ENCODE assay signal across 8 cellular contexts in genomic region chr7:73578342-73579124, GRCh38. TPM values are rescaled to one million over a fixed set of nuclear protein-coding genes. Genes with fewer than 3 reads are reported as not detected.
A peak's percentile ranks its signal among the peaks of the same experiment; 100 is the strongest.
DNase-seq lines count a peak whose midpoint lies in the region; ATAC-seq and TF ChIP-seq lines count a peak whose summit lies in the region.

Gene TBL2 (minus strand): TSS chr7:73578579. CDS start chr7:73578549, 30 bp downstream.

- no peaks in the 10 kb centered on the region for H3K27me3 ChIP-seq in RWPE2 (ENCODE audit: insufficient read depth, poor library complexity, severe bottlenecking)

- H3K4me1 ChIP-seq in RWPE2 (ENCODE audit: insufficient read depth, poor library complexity, severe bottlenecking), result no peaks in the 10 kb centered on the region

- H3K4me3 Mint-ChIP-seq in activated T-helper 2 cell treated with anti-CD3 and anti-CD28 coated beads, Interferon-gamma antibody, Interleukin-2, Interleukin-4, amounts not matched to agents 10 μg/mL and 5 μg/mL and 100 μg/mL, durations not matched to agents 14 hours and 24 hours and 36 hours (ENCODE audit: low read depth), result peak within 1 kb of the TSS; percentile 92
- peak within 1 kb of the TSS; percentile 99 for H3K4me3 Mint-ChIP-seq in natural killer cell treated with Interleukin-12 subunit alpha and Interleukin-12 subunit beta and Interleukin-15 and Interleukin-18, amount 100 ng/mL, for 72 hours

- H3K27ac ChIP-seq in RWPE2 (ENCODE audit: poor library complexity, severe bottlenecking), result peak within 1 kb of the TSS; percentile 72

- no peaks in the 10 kb centered on the region for H3K9me3 ChIP-seq in RWPE2 (ENCODE audit: severe bottlenecking)

- peak; percentile 89 for ATAC-seq in RWPE2 (ENCODE audit: low read depth)
- ATAC-seq in natural killer cell treated with Interleukin-12 subunit alpha and Interleukin-12 subunit beta and Interleukin-15 and Interleukin-18, amount 100 ng/mL, for 72 hours, result peak; percentile 96 to 97
- peak; percentile 93 for ATAC-seq in stimulated activated naive CD8-positive, alpha-beta T cell treated with anti-CD3 and anti-CD28 coated beads, Interleukin-15, Interleukin-2, amounts not matched to agents 100 U/mL and 50 U/mL, for 24 hours

- H3K36me3 ChIP-seq in RWPE2 (ENCODE audit: low read depth), result peaks cover 22% of the 10 kb centered on the region

- intact Hi-C loops in activated T-helper 2 cell treated with anti-CD3 and anti-CD28 coated beads, Interferon-gamma antibody, Interleukin-2, Interleukin-4, amounts not matched to agents 10 μg/mL and 5 μg/mL and 100 μg/mL, durations not matched to agents 14 hours and 24 hours and 36 hours (cut with micrococcal nuclease), result loop anchor here (1.0 to 5.0 kb wide), 5 partner anchors 21 to 160 kb away; partner anchors contain the start of genes ABHD11, BAZ1B, BCL7B and BUD23

- H3K4me3 ChIP-seq in RWPE2 (ENCODE audit: severe bottlenecking), result peak within 1 kb of the TSS; percentile 90

- TF ChIP-seq CTCF in RWPE2 (IDR thresholded peaks at IDR 0.05; ENCODE audit: poor library complexity, severe bottlenecking), result peak; percentile 20

- H3K4me1 Mint-ChIP-seq in activated T-helper 2 cell treated with anti-CD3 and anti-CD28 coated beads, Interferon-gamma antibody, Interleukin-2, Interleukin-4, amounts not matched to agents 10 μg/mL and 5 μg/mL and 100 μg/mL, durations not matched to agents 14 hours and 24 hours and 36 hours (ENCODE audit: low read depth), result peaks cover 15% of the 10 kb centered on the region
- H3K4me1 Mint-ChIP-seq in natural killer cell treated with Interleukin-12 subunit alpha and Interleukin-12 subunit beta and Interleukin-15 and Interleukin-18, amount 100 ng/mL, for 72 hours (ENCODE audit: low read depth in 2 of 2), result peaks cover 22% of the 10 kb centered on the region in 2 donors

- DNase-seq in ELR (ENCODE audit: low read depth) (peak; percentile 98), H4 (ENCODE audit: low spot score) (peak; percentile 98), LoVo (ENCODE audit: low spot score) (peak; percentile 100), RWPE2 (ENCODE audit: low spot score) (peak; percentile 98), fibroblast of peridontal ligament (ENCODE audit: extremely low read depth) (peak; percentile 97)
- peak; percentile 97 for DNase-seq in activated T-helper 2 cell treated with anti-CD3 and anti-CD28 coated beads, Interferon-gamma antibody, Interleukin-2, Interleukin-4, amounts not matched to agents 10 μg/mL and 5 μg/mL and 100 μg/mL, durations not matched to agents 14 hours and 24 hours and 36 hours (ENCODE audit: low spot score)
- DNase-seq in natural killer cell treated with Interleukin-12 subunit alpha and Interleukin-12 subunit beta and Interleukin-15 and Interleukin-18, amount 100 ng/mL, for 72 hours (ENCODE audit: low spot score), result peak; percentile 98
- peak; percentile 100 for DNase-seq in stimulated activated naive CD8-positive, alpha-beta T cell treated with anti-CD3 and anti-CD28 coated beads, Interleukin-15, Interleukin-2, amounts not matched to agents 100 U/mL and 50 U/mL, for 24 hours

- H3K27ac Mint-ChIP-seq in activated T-helper 2 cell treated with anti-CD3 and anti-CD28 coated beads, Interferon-gamma antibody, Interleukin-2, Interleukin-4, amounts not matched to agents 10 μg/mL and 5 μg/mL and 100 μg/mL, durations not matched to agents 14 hours and 24 hours and 36 hours, result peak within 1 kb of the TSS; percentile 97
- H3K27ac Mint-ChIP-seq in natural killer cell treated with Interleukin-12 subunit alpha and Interleukin-12 subunit beta and Interleukin-15 and Interleukin-18, amount 100 ng/mL, for 72 hours, result peak within 1 kb of the TSS; percentile 86 to 99

- no peaks in the 10 kb centered on the region for H3K27me3 Mint-ChIP-seq in activated T-helper 2 cell treated with anti-CD3 and anti-CD28 coated beads, Interferon-gamma antibody, Interleukin-2, Interleukin-4, amounts not matched to agents 10 μg/mL and 5 μg/mL and 100 μg/mL, durations not matched to agents 14 hours and 24 hours and 36 hours (ENCODE audit: low read depth)
- H3K27me3 Mint-ChIP-seq in natural killer cell treated with Interleukin-12 subunit alpha and Interleukin-12 subunit beta and Interleukin-15 and Interleukin-18, amount 100 ng/mL, for 72 hours, result peaks cover 0 to 2% of the 10 kb centered on the region in 2 donors

- H3K36me3 Mint-ChIP-seq in activated T-helper 2 cell treated with anti-CD3 and anti-CD28 coated beads, Interferon-gamma antibody, Interleukin-2, Interleukin-4, amounts not matched to agents 10 μg/mL and 5 μg/mL and 100 μg/mL, durations not matched to agents 14 hours and 24 hours and 36 hours (ENCODE audit: low read depth), result peaks cover 22% of the 10 kb centered on the region
- no peaks in the 10 kb centered on the region for H3K36me3 Mint-ChIP-seq in natural killer cell treated with Interleukin-12 subunit alpha and Interleukin-12 subunit beta and Interleukin-15 and Interleukin-18, amount 100 ng/mL, for 72 hours

- H3K9me3 Mint-ChIP-seq in activated T-helper 2 cell treated with anti-CD3 and anti-CD28 coated beads, Interferon-gamma antibody, Interleukin-2, Interleukin-4, amounts not matched to agents 10 μg/mL and 5 μg/mL and 100 μg/mL, durations not matched to agents 14 hours and 24 hours and 36 hours, result no peaks in the 10 kb centered on the region
- no peaks in the 10 kb centered on the region for H3K9me3 Mint-ChIP-seq in natural killer cell treated with Interleukin-12 subunit alpha and Interleukin-12 subunit beta and Interleukin-15 and Interleukin-18, amount 100 ng/mL, for 72 hours

RNA-seq across cellular contexts. Expression of gene TBL2, which starts in this region (rescaled TPM):
- total RNA-seq in H4 (2014; rRNA removed; shearing (Covaris generic)), result 57.0 and 68.6 TPM in 2 replicates
- 43.3 and 43.9 TPM in 2 replicates for total RNA-seq in activated T-helper 2 cell treated with anti-CD3 and anti-CD28 coated beads, Interferon-gamma antibody, Interleukin-2, Interleukin-4, amounts not matched to agents 10 μg/mL and 5 μg/mL and 100 μg/mL, durations not matched to agents 14 hours and 24 hours and 36 hours
- 10 to 100 TPM; 30.7 to 36.6 TPM for total RNA-seq in natural killer cell treated with Interleukin-12 subunit alpha and Interleukin-12 subunit beta and Interleukin-15 and Interleukin-18, amount 100 ng/mL, for 72 hours

Comparison
In these comparisons a context has a peak if more than half of its experiments do, and no peak if none do; other contexts are left out.
1. Peak in every context shown above with its lines: DNase-seq, ATAC-seq, H3K4me3 ChIP-seq and H3K27ac ChIP-seq.